26 cellular contexts compared by ENCODE assay signal in genomic region chr9:112783551-112783954, GRCh38. TPM values are rescaled to one million over a fixed set of nuclear protein-coding genes. Genes with fewer than 3 reads are reported as not detected.
DNase-seq lines count a peak whose midpoint lies in the region; ATAC-seq, FAIRE-seq and TF ChIP-seq lines count a peak whose summit lies in the region.
"Had no signal": no experiment of that assay in that cellular context is flagged by ENCODE, and none has a peak within 500 bp of the region (broad histone marks: within the 10 kb centered on the region; RNA-seq: fewer than 3 reads in every experiment).

No MANE protein-coding gene starts in this region.

- FAIRE-seq in H1 (lab: Jason Lieb, UNC), result no peak
- no peak for FAIRE-seq in small intestine (lab: Jason Lieb, UNC)
- FAIRE-seq: endothelial cell of umbilical vein had no signal

- TF ChIP-seq EP300 in H1 (IDR thresholded peaks at IDR 0.05; ENCODE audit: borderline replicate concordance in 1 of 2, low read depth in 2 of 2, low read length in 2 of 2), result no peak

- 0 out of 2 replicates have a peak overlapping the region, but pooled peaks have one; percentile 40 for H2AK5ac ChIP-seq in H1 (ENCODE audit: low read depth, low read length)

- TF ChIP-seq RAD21 in H1 (IDR thresholded peaks at IDR 0.05 in 1 of 2, conservative IDR thresholded peaks at IDR 0.05 in 1 of 2; ENCODE audit: low read depth in 2 of 2, low read length in 2 of 2), result no peak

- intact Hi-C loops in lower lobe of right lung (cut with DNase I), result no loop called here

- H3K18ac ChIP-seq in H1 (ENCODE audit: extremely low read depth, low read length), result no peak overlapping the region

- DNase-seq in NCI-H1417 (lab: John Stamatoyannopoulos, UW) (peak in 2 of 3 experiments; percentile 34 to 37), NCI-H1417 treated with DMSO at 0.1 percent for 48 hours (lab: John Stamatoyannopoulos, UW) (no peak), NCI-H69 (lab: John Stamatoyannopoulos, UW) (peak; percentile 80), H1 (ENCODE audit: low read depth in 1 of 2, low spot score in 2 of 2) (no peak), small intestine (peak; percentile 24), midbrain (lab: John Stamatoyannopoulos, UW) (no peak), lower lobe of right lung (no peak)
- DNase-seq: 8988T; activated CD8-positive, alpha-beta memory T cell treated with anti-CD3 and anti-CD28 coated beads for 24 hours; activated naive CD4-positive, alpha-beta T cell treated with anti-CD3 and anti-CD28 coated beads for 36 hours; activated T-cell treated with anti-CD3 and anti-CD28 coated beads, Interleukin-2, amount 50 U/mL, for 4 hours; AML-193; amygdala; CD8-positive, alpha-beta memory T cell; DMS79; head of caudate nucleus; NCI-H446 treated with DMSO at 0.1 percent for 48 hours; stimulated activated CD4-positive, alpha-beta T cell treated with anti-CD3 and anti-CD28 coated beads, Interleukin-2, amount 100 ng/mL, for 48 hours; stimulated activated naive CD4-positive, alpha-beta T cell; testis had no signal

- no peak overlapping the region for H2AFZ ChIP-seq in H1 (ENCODE audit: low read length)

- H3K36me3 ChIP-seq in H1 (ENCODE audit: control insufficient read depth in 2 of 4, insufficient read depth in 4 of 4, low read length in 3 of 4) (no peaks in the 10 kb centered on the region), small intestine (ENCODE audit: control insufficient read depth in 2 of 2, insufficient read depth in 2 of 2, low read length in 2 of 2) (no peaks in the 10 kb centered on the region), lower lobe of right lung (no peaks in the 10 kb centered on the region)
- H3K36me3 ChIP-seq: cardiac muscle cell had no signal

- no peak overlapping the region for H3K9ac ChIP-seq in H1 (replicated peaks in 1 of 4; ENCODE audit: extremely low read depth in 1 of 4, low read depth in 3 of 4, low read length in 3 of 4)

- H3K27me3 ChIP-seq in H1 (replicated peaks in 1 of 4; ENCODE audit: control insufficient read depth in 3 of 4, extremely low read depth in 1 of 4, insufficient read depth in 3 of 4, low read length in 3 of 4), result no peaks in the 10 kb centered on the region; a peak in 1 of 7 replicates
- H3K27me3 ChIP-seq in small intestine (ENCODE audit: control insufficient read depth in 2 of 2, insufficient read depth in 2 of 2, low read length in 2 of 2), result no peaks in the 10 kb centered on the region
- no peaks in the 10 kb centered on the region for H3K27me3 ChIP-seq in lower lobe of right lung (ENCODE audit: low read depth)
- H3K27me3 ChIP-seq: cardiac muscle cell, testis had no signal

- no peak overlapping the region for H3K14ac ChIP-seq in H1 (ENCODE audit: insufficient read length)

- no peak overlapping the region for H4K8ac ChIP-seq in H1 (ENCODE audit: extremely low read depth, insufficient read depth, low read length)

- CTCF ChIA-PET in H1 (lab: Charles Lee; ENCODE audit: partially characterized antibody), result interaction anchor here (1.2 to 2.2 kb wide), 5 partner anchors 9 to 65 kb away, joined by 3 to 9 read pairs (median 4); partner anchors contain the start of gene INIP

- POLR2A ChIA-PET in H1 (lab: Charles Lee; ENCODE audit: partially characterized antibody), result interaction anchor here (1.3 kb wide), 1 partner anchor 13 kb away, joined by 4 read pairs; no protein-coding TSS in a partner anchor

- no peak overlapping the region for H4K5ac ChIP-seq in H1 (ENCODE audit: insufficient read length, low read depth, low read length)

- no peak for ATAC-seq in GM21515 (IDR thresholded peaks at IDR 0.05; ENCODE audit: unreplicated experiment)
- ATAC-seq in lower lobe of right lung, result no peak
- ATAC-seq: activated CD4-positive, CD25-positive, alpha-beta regulatory T cell treated with anti-CD3 and anti-CD28 coated beads, Interleukin-2, amount 50 U/mL, for 24 hours; activated T-cell treated with anti-CD3 and anti-CD28 coated beads, Interleukin-2, amount 50 U/mL, for 4 hours had no signal

- TF ChIP-seq CTCF in H1 (IDR thresholded peaks at IDR 0.05; ENCODE audit: control extremely low read depth in 1 of 3, insufficient read depth in 1 of 3, low read depth in 1 of 3, low read length in 3 of 3), result no peak
- TF ChIP-seq CTCF in lower lobe of right lung (IDR thresholded peaks at IDR 0.05), result no peak

- H3K27ac ChIP-seq in H1 (ENCODE audit: low read depth, low read length) (no peak overlapping the region), small intestine (ENCODE audit: low read depth in 1 of 2, low read length in 1 of 2) (no peak overlapping the region), lower lobe of right lung (no peak overlapping the region)
- H3K27ac ChIP-seq: cardiac muscle cell, testis had no signal

- H3K4me3 ChIP-seq in H1 (ENCODE audit: extremely low read depth in 1 of 4, insufficient read depth in 2 of 4, low read depth in 3 of 4, low read length in 4 of 4) (no peak overlapping the region), small intestine (ENCODE audit: low read depth in 1 of 2, low read length in 2 of 2) (no peak overlapping the region), lower lobe of right lung (no peak overlapping the region)
- H3K4me3 ChIP-seq: cardiac muscle cell, lung, smooth muscle cell, testis had no signal

- peaks cover 0 to 4% of the 10 kb centered on the region in 2 experiments for H4K20me1 ChIP-seq in H1 (replicated peaks in 1 of 2; ENCODE audit: control insufficient read depth in 1 of 2, insufficient read depth in 2 of 2, low read length in 2 of 2)

- H3K23me2 ChIP-seq in H1 (ENCODE audit: low read depth, low read length), result peaks cover 2% of the 10 kb centered on the region; the same call in 1 of the 2 replicates

- no peak for TF ChIP-seq POLR2A in H1 (IDR thresholded peaks at IDR 0.05; ENCODE audit: control extremely low read depth in 1 of 2, low read depth in 2 of 2, low read length in 2 of 2)

- no peaks in the 10 kb centered on the region for H3K79me1 ChIP-seq in H1 (ENCODE audit: low read depth, low read length)

- no peak overlapping the region for H2BK120ac ChIP-seq in H1 (replicated peaks; ENCODE audit: low read depth, low read length)

- no peak overlapping the region for H2BK5ac ChIP-seq in H1 (ENCODE audit: low read depth, low read length)

- no peak overlapping the region for H3K23ac ChIP-seq in H1 (ENCODE audit: insufficient read length)

- H2BK15ac ChIP-seq in H1 (ENCODE audit: low read length), result no peak overlapping the region

- H3K4me2 ChIP-seq in H1 (ENCODE audit: insufficient read depth in 1 of 2, low read depth in 2 of 2, low read length in 2 of 2), result no peak overlapping the region; a peak in 1 of 4 replicates

- peaks cover 0 to 3% (median 2%) of the 10 kb centered on the region in 4 experiments; a peak in 3 of 7 replicates for H3K4me1 ChIP-seq in H1 (replicated peaks in 1 of 4; ENCODE audit: control insufficient read depth in 3 of 4, insufficient read depth in 4 of 4, low read length in 3 of 4)
- H3K4me1 ChIP-seq in small intestine (ENCODE audit: control insufficient read depth in 2 of 2, insufficient read depth in 1 of 2, low read depth in 1 of 2, low read length in 1 of 2), result peaks cover 0 to 3% of the 10 kb centered on the region in 2 donors
- peaks cover 44% of the 10 kb centered on the region for H3K4me1 ChIP-seq in lower lobe of right lung

- 78% methylated on average over 4 of the region's 4 CpGs; no CpG with 5 or more reads in 1 of the 2 experiments for WGBS in H1 (ENCODE audit: extremely low coverage in 1 of 2, insufficient coverage in 1 of 2, insufficient read length in 1 of 2, insufficient replicate concordance in 2 of 2, low coverage in 1 of 2, low lambda C conversion rate in 2 of 2, missing lambda C conversion rate in 1 of 2), 2 experiments
- WGBS in small intestine, 3 donors, result 13 to 49% (median 31%) methylated on average over 4 of the region's 4 CpGs

- H4K91ac ChIP-seq in H1 (replicated peaks; ENCODE audit: insufficient read length, low read length), result no peak overlapping the region

- H3K9me3 ChIP-seq in H1 (ENCODE audit: insufficient read depth in 2 of 2, low read depth in 1 of 2, low read length in 1 of 2) (no peaks in the 10 kb centered on the region), small intestine (ENCODE audit: control insufficient read depth, low read depth) (no peaks in the 10 kb centered on the region), lower lobe of right lung (no peaks in the 10 kb centered on the region)
- H3K9me3 ChIP-seq: testis had no signal

- H3K79me2 ChIP-seq in H1 (ENCODE audit: control insufficient read depth in 1 of 2, insufficient read depth in 2 of 2, low read length in 2 of 2), result no peaks in the 10 kb centered on the region; a peak in 1 of 4 replicates

- H2BK20ac ChIP-seq in H1 (ENCODE audit: low read length), result no peak overlapping the region

- H3K4ac ChIP-seq in H1 (replicated peaks; ENCODE audit: insufficient read length, low read depth, low read length), result no peak overlapping the region

- no peak overlapping the region for H3K56ac ChIP-seq in H1 (replicated peaks; ENCODE audit: insufficient read length, low read depth, low read length)

- 0 out of 2 replicates have a peak overlapping the region, but pooled peaks have one; percentile 11 for H2BK12ac ChIP-seq in H1 (ENCODE audit: low read depth, low read length)

TF ChIP-seq in H1, 55 proteins besides CTCF, POLR2A, EP300 and RAD21 (continues in another document):
- no peak for TF ChIP-seq GABPA (IDR thresholded peaks at IDR 0.05; ENCODE audit: borderline replicate concordance, insufficient read depth, low read length)
- no peak for TF ChIP-seq SRF (IDR thresholded peaks at IDR 0.05; ENCODE audit: low read depth, low read length)
- no peak for TF ChIP-seq HDAC2 (IDR thresholded peaks at IDR 0.05; ENCODE audit: borderline replicate concordance in 1 of 2, low read depth in 2 of 2, low read length in 2 of 2)

RNA-seq across cellular contexts. Expression of gene SNX30, which starts 33.0 kb away (rescaled TPM):
- 11.6 and 12.2 TPM in 2 replicates for total RNA-seq in H1 (2021; fragmentation: NEBNext Ultra II Directional; extraction: Animal tissue kit (Norgen Biotek cat#: 25700))
- 4.0 and 4.3 TPM in 2 replicates for polyA plus RNA-seq in H1 (2011; rRNA removed)
- 5.2 TPM for polyA plus RNA-seq in H1 (2011; cell fraction: cytosol; rRNA removed)
- polyA plus RNA-seq in H1 (2011; cell fraction: nucleus; rRNA removed), result 4.5 TPM
- polyA plus RNA-seq in H1 (2012, experiment 1 of 2), result 5.6 to 8.1 TPM (median 6.8 TPM) in 4 replicates
- polyA plus RNA-seq in H1 (2012, experiment 2 of 2), result 0.41 TPM
- 5.0 TPM for polyA plus RNA-seq in H1 (2013, experiment 1 of 2)
- 4.6 TPM for polyA plus RNA-seq in H1 (2013, experiment 2 of 2)
- 12.8 and 15.9 TPM in 2 replicates for polyA minus RNA-seq in H1 (2011; rRNA and poly(A)+ RNA removed)
- polyA minus RNA-seq in H1 (2011; cell fraction: cytosol; rRNA and poly(A)+ RNA removed), result 9.5 TPM
- 8.9 TPM for polyA minus RNA-seq in H1 (2011; cell fraction: nucleus; rRNA and poly(A)+ RNA removed)
- polyA plus RNA-seq in small intestine, result 1 to 10 TPM; 5.1 to 7.6 (median 5.9) TPM
- total RNA-seq in lower lobe of right lung, result 67.5 TPM

Comparison
In these comparisons a context has a peak if more than half of its experiments do, and no peak if none do; other contexts are left out.
1. DNase-seq: peak in NCI-H1417 (2 of 3), NCI-H69 (single experiment) and small intestine (single experiment); none in NCI-H1417 treated with DMSO at 0.1 percent for 48 hours (single experiment), H1 (0 of 2), midbrain (single experiment) and lower lobe of right lung (single experiment).